ENCODE assay signal across 26 cellular contexts in the genomic region with DNA sequence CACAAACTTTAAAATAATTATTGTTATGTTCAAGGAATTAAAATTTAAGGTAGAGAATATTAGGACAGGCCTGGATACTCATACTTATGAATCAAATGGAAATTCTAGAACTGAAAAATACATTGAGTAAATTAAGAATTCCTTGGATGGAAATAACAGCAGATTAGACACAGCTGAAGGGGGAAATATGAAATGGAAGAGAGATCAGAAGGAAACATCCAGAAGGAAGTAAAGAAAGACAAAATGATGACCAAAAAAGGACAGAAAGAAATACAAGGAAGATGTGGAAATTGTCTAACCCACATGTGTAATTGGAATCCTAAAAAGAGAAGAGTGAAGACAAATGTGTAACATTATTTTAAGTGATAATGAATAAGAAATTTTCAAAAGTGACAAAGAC.
"Had no signal": no experiment of that assay in that cellular context is flagged by ENCODE, and none has a peak within 500 bp of the region (broad histone marks: within the 10 kb centered on the region; RNA-seq: fewer than 3 reads in every experiment).

No MANE protein-coding gene starts in this region.

- H3K27me3 ChIP-seq: stomach, suprapubic skin, testis, thyroid gland, tibial artery, tibial nerve, transverse colon, upper lobe of left lung, upper lobe of right lung, uterus, vagina had no signal

- H3K9me3 ChIP-seq: stomach, suprapubic skin, testis, thyroid gland, tibial artery, transverse colon, upper lobe of left lung, upper lobe of right lung, vagina had no signal

- ATAC-seq: stimulated activated effector memory CD8-positive, alpha-beta T cell treated with anti-CD3 and anti-CD28 coated beads, Interleukin-12 subunit alpha, Interleukin-12 subunit beta, amount 100 ng/mL, for 72 hours; stimulated activated memory B cell treated with anti-CD40 and anti-IgM and Interleukin-4, amounts not matched to agents 10 μg/mL and 1 μg/mL and 100 μg/mL, for 72 hours; stimulated activated naive B cell treated with anti-CD40 and anti-IgM and Interleukin-4, amounts not matched to agents 10 μg/mL and 1 μg/mL and 100 μg/mL, for 72 hours; stimulated activated naive CD8-positive, alpha-beta T cell treated with anti-CD3 and anti-CD28 coated beads, Interleukin-15, amount 100 ng/mL, for 72 hours; stimulated activated naive CD8-positive, alpha-beta T cell treated with anti-CD3 and anti-CD28 coated beads, Interleukin-15, Interleukin-2, amounts not matched to agents 100 U/mL and 50 U/mL, for 24 hours; upper lobe of right lung had no signal

- H3K4me3 ChIP-seq: stomach, suprapubic skin, testis, thoracic aorta, thyroid gland, tibial artery, tibial nerve, transverse colon, upper lobe of left lung, upper lobe of right lung, uterus, vagina had no signal

- DNase-seq: stimulated activated CD4-positive, alpha-beta T cell treated with anti-CD3 and anti-CD28 coated beads, Interleukin-2, amount 100 ng/mL, for 48 hours; stimulated activated CD4-positive, alpha-beta T cell treated with anti-CD3 and anti-CD28 coated beads, Interleukin-4, amount 100 ng/mL, for 1 hour; stimulated activated CD4-positive, alpha-beta T cell treated with anti-CD3 and anti-CD28 coated beads, Interleukin-4, amount 100 ng/mL, for 24 hours; stimulated activated CD4-positive, alpha-beta T cell treated with anti-CD3 and anti-CD28 coated beads, Interleukin-4, amount 100 ng/mL, for 4 hours; stimulated activated CD8-positive, alpha-beta memory T cell treated with anti-CD3 and anti-CD28 coated beads, Interleukin-4, amount 100 ng/mL, for 48 hours; stimulated activated naive B cell treated with anti-CD40 and anti-IgM and Interleukin-4, amounts not matched to agents 10 μg/mL and 1 μg/mL and 100 μg/mL, for 72 hours; stimulated activated naive CD4-positive, alpha-beta T cell; stimulated activated naive CD4-positive, alpha-beta T cell treated with Interleukin-2 at 50 U/mL for 16 hours; stimulated activated naive CD8-positive, alpha-beta T cell treated with anti-CD3 and anti-CD28 coated beads, Interleukin-15, amount 100 ng/mL, for 72 hours; stimulated activated naive CD8-positive, alpha-beta T cell treated with anti-CD3 and anti-CD28 coated beads, Interleukin-15, Interleukin-2, amounts not matched to agents 100 U/mL and 50 U/mL, for 24 hours; stomach; substantia nigra; testis; thyroid gland; tibial artery; transverse colon; trophoblast cell; upper lobe of left lung; upper lobe of right lung; uterus had no signal

- H3K27ac ChIP-seq: stomach, suprapubic skin, testis, thoracic aorta, thyroid gland, tibial artery, tibial nerve, transverse colon, upper lobe of left lung, upper lobe of right lung, uterus, vagina had no signal

- H3K36me3 ChIP-seq: stomach, suprapubic skin, thoracic aorta, thyroid gland, tibial artery, tibial nerve, transverse colon, upper lobe of left lung, upper lobe of right lung, uterus, vagina had no signal

- H3K4me1 ChIP-seq: stomach, suprapubic skin, testis, thyroid gland, tibial artery, tibial nerve, transverse colon, upper lobe of left lung, upper lobe of right lung, uterus, vagina had no signal
